ENCODE assay signal across 11 cellular contexts in genomic region chr20:51354769-51355319, GRCh38.
DNase-seq lines count a peak whose midpoint lies in the region; ATAC-seq and TF ChIP-seq lines count a peak whose summit lies in the region.
"Had no signal": no experiment of that assay in that cellular context is flagged by ENCODE, and none has a peak within 500 bp of the region (broad histone marks: within the 10 kb centered on the region; RNA-seq: fewer than 3 reads in every experiment).

No MANE protein-coding gene starts in this region.

- no peaks in the 10 kb centered on the region for H3K9me3 Mint-ChIP-seq in nephron progenitor cell

- in situ Hi-C loops in astrocyte of the spinal cord (cut with HindIII; ENCODE audit: low sequenced_read_pairs) = no loop called here

- ATAC-seq in GM21447 (IDR thresholded peaks at IDR 0.05; ENCODE audit: unreplicated experiment) = no peak
- ATAC-seq: naive thymus-derived CD4-positive, alpha-beta T cell had no signal

- no peak overlapping the region for H3K4me3 Mint-ChIP-seq in nephron progenitor cell
- H3K4me3 Mint-ChIP-seq: naive thymus-derived CD4-positive, alpha-beta T cell had no signal

- no peak overlapping the region for H3K4me3 ChIP-seq in astrocyte of the spinal cord (ENCODE audit: low read depth, low read length)

- peaks cover 14% of the 10 kb centered on the region for H3K27me3 Mint-ChIP-seq in nephron progenitor cell (ENCODE audit: low read depth, poor library complexity)

- H3K27ac Mint-ChIP-seq in nephron progenitor cell = peak overlapping the region; percentile 85

- H3K36me3 Mint-ChIP-seq in nephron progenitor cell (ENCODE audit: low read depth) = no peaks in the 10 kb centered on the region

- TF ChIP-seq CTCF in astrocyte of the spinal cord (IDR thresholded peaks at IDR 0.05; ENCODE audit: low read depth, low read length) = no peak
- no peak for TF ChIP-seq CTCF in nephron progenitor cell (IDR thresholded peaks at IDR 0.05)

- H3K4me1 Mint-ChIP-seq in nephron progenitor cell = peaks cover 51% of the 10 kb centered on the region

- peak; percentile 94 for DNase-seq in Daoy (ENCODE audit: low read depth)
- DNase-seq in NCI-H1694 (lab: John Stamatoyannopoulos, UW) = peak; percentile 78
- peak; percentile 68 for DNase-seq in astrocyte of the spinal cord (ENCODE audit: low read depth, low spot score)
- DNase-seq in nephron progenitor cell = no peak
- no peak for DNase-seq in NOMO-1 treated with DMSO at 0.1 percent for 48 hours (lab: John Stamatoyannopoulos, UW; ENCODE audit: unreplicated experiment)
- DNase-seq in HT-29 (ENCODE audit: low spot score) = no peak
- no peak for DNase-seq in stimulated activated CD8-positive, alpha-beta memory T cell treated with anti-CD3 and anti-CD28 coated beads, Interleukin-4, amount 100 ng/mL, for 48 hours
- DNase-seq: activated naive CD4-positive, alpha-beta T cell treated with Interleukin-2 at 50 U/mL for 16 hours; DND-41; naive thymus-derived CD4-positive, alpha-beta T cell had no signal

Comparison
In these comparisons a context has a peak if more than half of its experiments do, and no peak if none do; other contexts are left out.
1. DNase-seq: peak in Daoy (single experiment), NCI-H1694 (single experiment) and astrocyte of the spinal cord (single experiment); none in nephron progenitor cell (single experiment), NOMO-1 treated with DMSO at 0.1 percent for 48 hours (single experiment), HT-29 (single experiment) and stimulated activated CD8-positive, alpha-beta memory T cell treated with anti-CD3 and anti-CD28 coated beads, Interleukin-4, amount 100 ng/mL, for 48 hours (single experiment).